ENCODE assay signal across 31 cellular contexts in genomic region chr3:12100784-12101183, GRCh38. TPM values are rescaled to one million over a fixed set of nuclear protein-coding genes. Genes with fewer than 3 reads are reported as not detected.
DNase-seq lines count a peak whose midpoint lies in the region; ATAC-seq and TF ChIP-seq lines count a peak whose summit lies in the region.
"Had no signal": no experiment of that assay in that cellular context is flagged by ENCODE, and none has a peak within 500 bp of the region (broad histone marks: within the 10 kb centered on the region; RNA-seq: fewer than 3 reads in every experiment).

No MANE protein-coding gene starts in this region.

- peaks cover 4% of the 10 kb centered on the region for H3K27me3 Mint-ChIP-seq in activated CD4-positive, alpha-beta T cell treated with anti-CD3 and anti-CD28 coated beads, Interleukin-2, amount 10 ng/mL, durations not matched to agents 24 days and 14 days
- H3K27me3 Mint-ChIP-seq in natural killer cell (ENCODE audit: low read depth in 2 of 2), result peaks cover 0 to 7% of the 10 kb centered on the region in 2 donors

- no peak overlapping the region for H3K27ac Mint-ChIP-seq in activated CD4-positive, alpha-beta T cell treated with anti-CD3 and anti-CD28 coated beads, Interleukin-2, amount 10 ng/mL, durations not matched to agents 24 days and 14 days
- H3K27ac Mint-ChIP-seq in natural killer cell, result no peak overlapping the region
- H3K27ac Mint-ChIP-seq: B cell; CD14-positive monocyte; CD4-positive, alpha-beta memory T cell; CD4-positive, alpha-beta T cell; CD4-positive, CD25-positive, alpha-beta regulatory T cell; CD8-positive, alpha-beta memory T cell; CD8-positive, alpha-beta T cell had no signal

- POLR2A ChIA-PET in HEK293 (lab: Yijun Ruan, JAX), result no interaction called here

- no peaks in the 10 kb centered on the region for H3K4me1 Mint-ChIP-seq in activated CD4-positive, alpha-beta T cell treated with anti-CD3 and anti-CD28 coated beads, Interleukin-2, amount 10 ng/mL, durations not matched to agents 24 days and 14 days
- no peaks in the 10 kb centered on the region for H3K4me1 Mint-ChIP-seq in natural killer cell
- H3K4me1 Mint-ChIP-seq: B cell; CD14-positive monocyte; CD4-positive, alpha-beta memory T cell; CD4-positive, CD25-positive, alpha-beta regulatory T cell; CD8-positive, alpha-beta memory T cell had no signal

- TF ChIP-seq CTCF in HEK293 (tag by site-specific recombination; IDR thresholded peaks at IDR 0.05), result no peak
- no peak for TF ChIP-seq CTCF in natural killer cell (IDR thresholded peaks at IDR 0.05)

- no peak for ATAC-seq in natural killer cell
- ATAC-seq: A549; CD8-positive, alpha-beta T cell had no signal

- H3K9me3 Mint-ChIP-seq in activated CD4-positive, alpha-beta T cell treated with anti-CD3 and anti-CD28 coated beads, Interleukin-2, amount 10 ng/mL, durations not matched to agents 24 days and 14 days, result peaks cover 6% of the 10 kb centered on the region
- peaks cover 3% of the 10 kb centered on the region in 2 donors for H3K9me3 Mint-ChIP-seq in natural killer cell

- CTCF ChIA-PET in HEK293 (lab: Yijun Ruan, JAX), result interaction anchor here (0.7 kb wide), 1 partner anchor 11 kb away, joined by 4 read pairs; no protein-coding TSS in a partner anchor

- H3K9me3 ChIP-seq in HEK293 (ENCODE audit: control insufficient read depth, insufficient read depth, low read depth, low read length), result no peaks in the 10 kb centered on the region
- H3K9me3 ChIP-seq: BE2C, Caco-2 had no signal

- H3K4me3 Mint-ChIP-seq in activated CD4-positive, alpha-beta T cell treated with anti-CD3 and anti-CD28 coated beads, Interleukin-2, amount 10 ng/mL, durations not matched to agents 24 days and 14 days, result no peak overlapping the region
- H3K4me3 Mint-ChIP-seq in natural killer cell, result no peak overlapping the region
- H3K4me3 Mint-ChIP-seq: B cell; CD14-positive monocyte; CD4-positive, alpha-beta memory T cell; CD4-positive, alpha-beta T cell; CD4-positive, CD25-positive, alpha-beta regulatory T cell; CD8-positive, alpha-beta memory T cell; CD8-positive, alpha-beta T cell had no signal

- H3K4me1 ChIP-seq in HEK293 (ENCODE audit: control insufficient read depth, insufficient read depth, low read length), result no peaks in the 10 kb centered on the region
- H3K4me1 ChIP-seq: A549; BE2C; BLaER1; BLaER1 treated with 17β-estradiol and CSF1 and Interleukin-3, amounts not matched to agents 10 nM and 100 nM; Caco-2 had no signal

- H3K36me3 ChIP-seq in HEK293 (ENCODE audit: control insufficient read depth in 2 of 2, insufficient read depth in 1 of 2, low read length in 2 of 2), result no peaks in the 10 kb centered on the region
- H3K36me3 ChIP-seq: BE2C; BLaER1; BLaER1 treated with 17β-estradiol and CSF1 and Interleukin-3, amounts not matched to agents 10 nM and 100 nM had no signal

- intact Hi-C loops in activated CD4-positive, alpha-beta T cell treated with anti-CD3 and anti-CD28 coated beads, Interleukin-2, amount 10 ng/mL, durations not matched to agents 24 days and 14 days (cut with micrococcal nuclease), result no loop called here
- intact Hi-C loops in natural killer cell (cut with micrococcal nuclease), result no loop called here

- H3K27ac ChIP-seq in HEK293 (ENCODE audit: extremely low read depth, low read depth, low read length), result no peak overlapping the region
- H3K27ac ChIP-seq: 22Rv1; A549; BLaER1; BLaER1 treated with 17β-estradiol and CSF1 and Interleukin-3, amounts not matched to agents 10 nM and 100 nM; C4-2B had no signal

- no peak overlapping the region for H3K4me3 ChIP-seq in HEK293 (ENCODE audit: low read depth, low read length)
- H3K4me3 ChIP-seq: A549; BLaER1; BLaER1 treated with 17β-estradiol and CSF1 and Interleukin-3, amounts not matched to agents 10 nM and 100 nM had no signal

- no peaks in the 10 kb centered on the region for H3K36me3 Mint-ChIP-seq in activated CD4-positive, alpha-beta T cell treated with anti-CD3 and anti-CD28 coated beads, Interleukin-2, amount 10 ng/mL, durations not matched to agents 24 days and 14 days (ENCODE audit: low read depth)
- no peaks in the 10 kb centered on the region for H3K36me3 Mint-ChIP-seq in natural killer cell
- H3K36me3 Mint-ChIP-seq: CD14-positive monocyte; CD4-positive, CD25-positive, alpha-beta regulatory T cell; CD8-positive, alpha-beta T cell had no signal

- peak; percentile 8 for DNase-seq in activated CD4-positive, alpha-beta T cell treated with anti-CD3 and anti-CD28 coated beads, Interleukin-2, amount 10 ng/mL, durations not matched to agents 24 days and 14 days
- DNase-seq in activated CD4-positive, alpha-beta T cell treated with anti-CD3 and anti-CD28 coated beads for 1 hour, result no peak
- DNase-seq in natural killer cell, result no peak
- DNase-seq: 8988T; ACHN; AML-193; BE2C; C1 segment of cervical spinal cord; Caco-2; Calu3; CD4-positive, alpha-beta memory T cell; CD4-positive, alpha-beta T cell; CD4-positive, CD25-positive, alpha-beta regulatory T cell; CD8-positive, alpha-beta memory T cell; CD8-positive, alpha-beta T cell; COR-L47; DMS 273 treated with DMSO at 0.1 percent for 48 hours; DMS153; DMS53; DMS79; DMS79 treated with DMSO at 0.1 percent for 48 hours; DND-41; EL had no signal

TF ChIP-seq in HEK293, 187 proteins besides CTCF, POLR2A, EP300 and RAD21:
- TF ChIP-seq, protein P1, sequence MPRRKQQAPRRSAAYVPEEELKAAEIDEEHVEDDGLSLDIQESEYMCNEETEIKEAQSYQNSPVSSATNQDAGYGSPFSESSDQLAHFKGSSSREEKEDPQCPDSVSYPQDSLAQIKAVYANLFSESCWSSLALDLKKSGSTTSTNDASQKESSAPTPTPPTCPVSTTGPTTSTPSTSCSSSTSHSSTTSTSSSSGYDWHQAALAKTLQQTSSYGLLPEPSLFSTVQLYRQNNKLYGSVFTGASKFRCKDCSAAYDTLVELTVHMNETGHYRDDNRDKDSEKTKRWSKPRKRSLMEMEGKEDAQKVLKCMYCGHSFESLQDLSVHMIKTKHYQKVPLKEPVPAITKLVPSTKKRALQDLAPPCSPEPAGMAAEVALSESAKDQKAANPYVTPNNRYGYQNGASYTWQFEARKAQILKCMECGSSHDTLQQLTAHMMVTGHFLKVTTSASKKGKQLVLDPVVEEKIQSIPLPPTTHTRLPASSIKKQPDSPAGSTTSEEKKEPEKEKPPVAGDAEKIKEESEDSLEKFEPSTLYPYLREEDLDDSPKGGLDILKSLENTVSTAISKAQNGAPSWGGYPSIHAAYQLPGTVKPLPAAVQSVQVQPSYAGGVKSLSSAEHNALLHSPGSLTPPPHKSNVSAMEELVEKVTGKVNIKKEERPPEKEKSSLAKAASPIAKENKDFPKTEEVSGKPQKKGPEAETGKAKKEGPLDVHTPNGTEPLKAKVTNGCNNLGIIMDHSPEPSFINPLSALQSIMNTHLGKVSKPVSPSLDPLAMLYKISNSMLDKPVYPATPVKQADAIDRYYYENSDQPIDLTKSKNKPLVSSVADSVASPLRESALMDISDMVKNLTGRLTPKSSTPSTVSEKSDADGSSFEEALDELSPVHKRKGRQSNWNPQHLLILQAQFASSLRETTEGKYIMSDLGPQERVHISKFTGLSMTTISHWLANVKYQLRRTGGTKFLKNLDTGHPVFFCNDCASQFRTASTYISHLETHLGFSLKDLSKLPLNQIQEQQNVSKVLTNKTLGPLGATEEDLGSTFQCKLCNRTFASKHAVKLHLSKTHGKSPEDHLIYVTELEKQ (tag by site-specific recombination; IDR thresholded peaks at IDR 0.05; ENCODE audit: borderline replicate concordance), result no peak
- TF ChIP-seq ZNF704 (tag by site-specific recombination; IDR thresholded peaks at IDR 0.05) (no peak), ZNF549 (tag by site-specific recombination; IDR thresholded peaks at IDR 0.05) (no peak), ZNF324 (tag by site-specific recombination; IDR thresholded peaks at IDR 0.05) (no peak), ZSCAN30 (tag by site-specific recombination; IDR thresholded peaks at IDR 0.05) (no peak), ZNF184 (tag by site-specific recombination; IDR thresholded peaks at IDR 0.05) (peak; percentile 96)
TF ChIP-seq in HEK293: peak in this region for 1.

RNA-seq across cellular contexts. Expression of gene TIMP4, which starts 57.9 kb away (rescaled TPM):
- total RNA-seq in activated CD4-positive, alpha-beta T cell treated with anti-CD3 and anti-CD28 coated beads, Interleukin-2, amount 10 ng/mL, durations not matched to agents 24 days and 14 days, result 0.19 and 0.33 TPM in 2 replicates
- not detected for total RNA-seq in natural killer cell
- total RNA-seq: B cell; CD4-positive, alpha-beta memory T cell; CD4-positive, alpha-beta T cell; CD4-positive, CD25-positive, alpha-beta regulatory T cell; CD8-positive, alpha-beta memory T cell; CD8-positive, alpha-beta T cell had no signal
